ENCODE assay signal across 9 cellular contexts in the genomic region with DNA sequence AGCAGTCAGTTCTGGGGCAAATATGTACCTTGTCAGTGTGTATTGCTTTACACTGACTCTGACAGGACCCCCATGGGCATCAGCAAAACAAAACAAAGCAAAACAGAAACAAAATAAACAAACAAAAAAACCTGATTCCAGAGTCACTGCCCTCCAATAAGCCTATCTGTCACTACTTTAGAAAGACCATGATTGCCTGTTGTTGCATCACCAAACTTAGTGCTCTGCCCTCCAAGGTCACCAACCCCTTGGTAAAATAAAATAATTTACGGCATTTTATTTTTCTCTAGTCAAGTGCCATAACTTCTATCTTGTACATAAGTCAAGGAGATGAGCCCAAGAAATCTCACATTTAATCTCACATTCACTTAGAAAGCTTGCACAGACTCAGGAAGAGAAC.
"Had no signal": no experiment of that assay in that cellular context is flagged by ENCODE, and none has a peak within 500 bp of the region (broad histone marks: within the 10 kb centered on the region; RNA-seq: fewer than 3 reads in every experiment).

No MANE protein-coding gene starts in this region.

- DNase-seq: GM23248, GOT3, H7, HFFc6 had no signal

- H3K4me3 Mint-ChIP-seq: HFFc6, IgD-negative memory B cell had no signal

- H3K4me1 ChIP-seq: HAP-1 had no signal

- H3K36me3 ChIP-seq: HAP-1 had no signal

- H3K9ac ChIP-seq: GM23248 had no signal

- ATAC-seq: HCT116, HepG2 had no signal

- H3K4me3 ChIP-seq: GM23248, HAP-1 had no signal

- H3K27ac ChIP-seq: GM23248, HL-60 had no signal

- H3K27me3 Mint-ChIP-seq: IgD-negative memory B cell had no signal

- H3K9me3 Mint-ChIP-seq: HFFc6 had no signal

- H3K4me1 Mint-ChIP-seq: IgD-negative memory B cell had no signal

- H3K27ac Mint-ChIP-seq: HFFc6 had no signal
